In the genomic region with DNA sequence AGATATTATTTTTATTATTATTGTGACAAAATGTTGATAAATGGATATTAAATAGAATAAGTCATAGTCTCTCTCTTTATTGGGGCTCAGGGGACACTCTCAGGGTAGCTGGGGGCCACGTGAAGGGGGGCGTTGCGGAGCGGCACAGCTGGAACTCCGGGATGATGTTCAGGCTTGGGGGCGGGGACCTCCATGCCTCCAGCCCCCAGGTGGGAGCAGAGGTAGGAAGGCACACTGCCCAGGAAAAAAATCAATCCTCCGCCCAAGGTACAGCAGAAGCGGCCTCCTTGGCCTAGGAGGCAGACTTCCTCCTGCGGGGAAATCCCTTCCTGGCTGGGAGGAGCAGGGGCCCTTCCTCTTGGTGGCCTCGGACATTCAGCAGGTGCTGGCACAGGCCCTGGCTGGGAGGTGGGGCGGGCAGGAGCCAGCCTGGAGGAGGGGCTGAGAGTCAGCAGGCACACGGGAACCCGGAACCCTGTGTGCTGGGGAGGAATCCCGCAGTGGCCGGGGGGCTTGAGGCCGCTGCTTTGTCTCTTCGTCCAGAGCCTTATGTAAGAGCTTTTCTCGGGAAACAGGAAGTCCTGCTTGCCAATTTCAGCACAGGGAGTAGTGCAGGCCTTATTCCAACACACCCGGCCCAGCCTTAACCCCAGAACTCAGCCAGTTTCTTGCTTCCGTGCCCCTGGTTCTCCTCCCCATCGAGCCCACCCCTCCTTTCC, we compare ENCODE assay signal across 1 cellular context.
TF ChIP-seq lines count a peak whose summit lies in the region.

No MANE protein-coding gene starts in this region.

TF ChIP-seq in A549, 52 proteins besides CTCF, POLR2A, EP300 and RAD21 (continued from another document):
- TF ChIP-seq KDM1A (IDR thresholded peaks at IDR 0.05; ENCODE audit: low read depth) (no peak), ZC3H11A (IDR thresholded peaks at IDR 0.05) (no peak), CBX2 (IDR thresholded peaks at IDR 0.05; ENCODE audit: borderline replicate concordance, low read depth) (no peak), MYC (IDR thresholded peaks at IDR 0.05; ENCODE audit: borderline replicate concordance, low read length) (no peak), ZSCAN20 (CRISPR knock-in tag; IDR thresholded peaks at IDR 0.05) (no peak), TFCP2L1 (CRISPR knock-in tag; IDR thresholded peaks at IDR 0.05) (no peak), MAZ (IDR thresholded peaks at IDR 0.05; ENCODE audit: borderline replicate concordance, low read depth, low read length) (no peak), CHD4 (IDR thresholded peaks at IDR 0.05; ENCODE audit: borderline replicate concordance) (no peak)
- TF ChIP-seq, protein P1, sequence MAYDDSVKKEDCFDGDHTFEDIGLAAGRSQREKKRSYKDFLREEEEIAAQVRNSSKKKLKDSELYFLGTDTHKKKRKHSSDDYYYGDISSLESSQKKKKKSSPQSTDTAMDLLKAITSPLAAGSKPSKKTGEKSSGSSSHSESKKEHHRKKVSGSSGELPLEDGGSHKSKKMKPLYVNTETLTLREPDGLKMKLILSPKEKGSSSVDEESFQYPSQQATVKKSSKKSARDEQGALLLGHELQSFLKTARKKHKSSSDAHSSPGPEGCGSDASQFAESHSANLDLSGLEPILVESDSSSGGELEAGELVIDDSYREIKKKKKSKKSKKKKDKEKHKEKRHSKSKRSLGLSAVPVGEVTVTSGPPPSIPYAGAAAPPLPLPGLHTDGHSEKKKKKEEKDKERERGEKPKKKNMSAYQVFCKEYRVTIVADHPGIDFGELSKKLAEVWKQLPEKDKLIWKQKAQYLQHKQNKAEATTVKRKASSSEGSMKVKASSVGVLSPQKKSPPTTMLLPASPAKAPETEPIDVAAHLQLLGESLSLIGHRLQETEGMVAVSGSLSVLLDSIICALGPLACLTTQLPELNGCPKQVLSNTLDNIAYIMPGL (CRISPR knock-in tag; IDR thresholded peaks at IDR 0.05; ENCODE audit: borderline replicate concordance) = no peak
- TF ChIP-seq, protein P2, sequence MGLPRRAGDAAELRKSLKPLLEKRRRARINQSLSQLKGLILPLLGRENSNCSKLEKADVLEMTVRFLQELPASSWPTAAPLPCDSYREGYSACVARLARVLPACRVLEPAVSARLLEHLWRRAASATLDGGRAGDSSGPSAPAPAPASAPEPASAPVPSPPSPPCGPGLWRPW (IDR thresholded peaks at IDR 0.05) = no peak
- TF ChIP-seq, protein P3, sequence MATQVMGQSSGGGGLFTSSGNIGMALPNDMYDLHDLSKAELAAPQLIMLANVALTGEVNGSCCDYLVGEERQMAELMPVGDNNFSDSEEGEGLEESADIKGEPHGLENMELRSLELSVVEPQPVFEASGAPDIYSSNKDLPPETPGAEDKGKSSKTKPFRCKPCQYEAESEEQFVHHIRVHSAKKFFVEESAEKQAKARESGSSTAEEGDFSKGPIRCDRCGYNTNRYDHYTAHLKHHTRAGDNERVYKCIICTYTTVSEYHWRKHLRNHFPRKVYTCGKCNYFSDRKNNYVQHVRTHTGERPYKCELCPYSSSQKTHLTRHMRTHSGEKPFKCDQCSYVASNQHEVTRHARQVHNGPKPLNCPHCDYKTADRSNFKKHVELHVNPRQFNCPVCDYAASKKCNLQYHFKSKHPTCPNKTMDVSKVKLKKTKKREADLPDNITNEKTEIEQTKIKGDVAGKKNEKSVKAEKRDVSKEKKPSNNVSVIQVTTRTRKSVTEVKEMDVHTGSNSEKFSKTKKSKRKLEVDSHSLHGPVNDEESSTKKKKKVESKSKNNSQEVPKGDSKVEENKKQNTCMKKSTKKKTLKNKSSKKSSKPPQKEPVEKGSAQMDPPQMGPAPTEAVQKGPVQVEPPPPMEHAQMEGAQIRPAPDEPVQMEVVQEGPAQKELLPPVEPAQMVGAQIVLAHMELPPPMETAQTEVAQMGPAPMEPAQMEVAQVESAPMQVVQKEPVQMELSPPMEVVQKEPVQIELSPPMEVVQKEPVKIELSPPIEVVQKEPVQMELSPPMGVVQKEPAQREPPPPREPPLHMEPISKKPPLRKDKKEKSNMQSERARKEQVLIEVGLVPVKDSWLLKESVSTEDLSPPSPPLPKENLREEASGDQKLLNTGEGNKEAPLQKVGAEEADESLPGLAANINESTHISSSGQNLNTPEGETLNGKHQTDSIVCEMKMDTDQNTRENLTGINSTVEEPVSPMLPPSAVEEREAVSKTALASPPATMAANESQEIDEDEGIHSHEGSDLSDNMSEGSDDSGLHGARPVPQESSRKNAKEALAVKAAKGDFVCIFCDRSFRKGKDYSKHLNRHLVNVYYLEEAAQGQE (IDR thresholded peaks at IDR 0.05) = no peak
